21 cellular contexts compared by ENCODE assay signal in genomic region chr19:11254662-11255061, GRCh38. TPM values are rescaled to one million over a fixed set of nuclear protein-coding genes. Genes with fewer than 3 reads are reported as not detected.
DNase-seq lines count a peak whose midpoint lies in the region; ATAC-seq, FAIRE-seq and TF ChIP-seq lines count a peak whose summit lies in the region.
"Had no signal": no experiment of that assay in that cellular context is flagged by ENCODE, and none has a peak within 500 bp of the region (broad histone marks: within the 10 kb centered on the region; RNA-seq: fewer than 3 reads in every experiment).

No MANE protein-coding gene starts in this region.

- no peak overlapping the region for H3K4me2 ChIP-seq in PC-9

- no peak overlapping the region for H2AFZ ChIP-seq in PC-9

- no peaks in the 10 kb centered on the region for H3K79me2 ChIP-seq in PC-9 (ENCODE audit: low read depth)

- BruUV-seq in PC-9 (replicated peaks; lab: Mats Ljungman, UMichigan), result no TSS peak

- H3K36me3 ChIP-seq in BE2C (no peaks in the 10 kb centered on the region), PC-9 (ENCODE audit: low read depth) (no peaks in the 10 kb centered on the region), right lobe of liver (peaks cover 0 to 3% (median 0%) of the 10 kb centered on the region in 4 donors)

- H3K27ac ChIP-seq in PC-9 (no peak overlapping the region), right lobe of liver (no peak overlapping the region)
- H3K27ac ChIP-seq: vagina had no signal

- CTCF ChIA-PET in PC-9 (lab: Charles Lee), result interaction anchor here (0.5 kb wide), 1 partner anchor 229 kb away, joined by 6 read pairs; no protein-coding TSS in a partner anchor

- peaks cover 17% of the 10 kb centered on the region; the same call in 1 of the 2 replicates for H3F3A ChIP-seq in PC-9 (ENCODE audit: insufficient read depth, low read depth)

- H4K20me1 ChIP-seq in PC-9 (ENCODE audit: insufficient read depth), result peaks cover 4% of the 10 kb centered on the region

- no peak for TF ChIP-seq POLR2A in right lobe of liver (IDR thresholded peaks at IDR 0.05)
- TF ChIP-seq POLR2A in H54 (IDR thresholded peaks at IDR 0.05; ENCODE audit: low read depth, low read length), result no peak

- TF ChIP-seq CTCF in BE2C (IDR thresholded peaks at IDR 0.05; ENCODE audit: low read depth, low read length) (peak; percentile 26), GM12874 (IDR thresholded peaks at IDR 0.05; ENCODE audit: insufficient read depth, low read depth, low read length) (peak; percentile 35; the same call in 1 of the 2 replicates), PC-9 (conservative IDR thresholded peaks at IDR 0.05) (0 out of 2 replicates have a peak, but pooled peaks have one; percentile 33), right lobe of liver (IDR thresholded peaks at IDR 0.05) (peak; percentile 13 to 36 (median 26))

- no peak for FAIRE-seq in H54 (lab: Jason Lieb, UNC)
- FAIRE-seq: HTR-8/SVneo, TTC549 had no signal

- H3K4me3 ChIP-seq in BE2C (ENCODE audit: low read depth, low read length), result no peak overlapping the region
- H3K4me3 ChIP-seq in PC-9, result no peak overlapping the region
- no peak overlapping the region for H3K4me3 ChIP-seq in right lobe of liver
- H3K4me3 ChIP-seq: lung, vagina had no signal

- intact Hi-C loops in PC-9 (cut with micrococcal nuclease; ENCODE audit: unreplicated experiment), result no loop called here
- intact Hi-C loops in right lobe of liver (cut with DNase I), result no loop called here

- ATAC-seq in right lobe of liver (peak in 3 of 4 donors; percentile 26 to 58 (median 29)), GM21367 (IDR thresholded peaks at IDR 0.05; ENCODE audit: unreplicated experiment) (no peak)
- ATAC-seq: activated T-cell treated with anti-CD3 and anti-CD28 coated beads, Interleukin-2, amount 50 U/mL, for 4 hours; naive thymus-derived CD8-positive, alpha-beta T cell; stimulated activated naive CD8-positive, alpha-beta T cell treated with anti-CD3 and anti-CD28 coated beads, Interleukin-15, amount 100 ng/mL, for 72 hours had no signal

- POLR2A ChIA-PET in PC-9 (lab: Charles Lee; ENCODE audit: unreplicated experiment), result no interaction called here

- DNase-seq in BE2C (no peak), PC-9 (no peak), right lobe of liver (no peak), HCEC 1CT (no peak), NOMO-1 (lab: John Stamatoyannopoulos, UW; ENCODE audit: unreplicated experiment in 2 of 2) (no peak), H54 (ENCODE audit: insufficient read length, low spot score) (no peak)
- DNase-seq: activated CD4-positive, alpha-beta T cell treated with anti-CD3 and anti-CD28 coated beads, Interleukin-2, amount 50 U/mL, for 4 hours; activated T-cell treated with anti-CD3 and anti-CD28 coated beads, Interleukin-2, amount 50 U/mL, for 4 hours; effector memory CD4-positive, alpha-beta T cell; MV-4-11; naive thymus-derived CD8-positive, alpha-beta T cell; NCI-H774; stimulated activated CD4-positive, alpha-beta T cell treated with anti-CD3 and anti-CD28 coated beads, Interleukin-15, amount 100 ng/mL, for 24 hours; stimulated activated naive CD8-positive, alpha-beta T cell treated with anti-CD3 and anti-CD28 coated beads, Interleukin-15, amount 100 ng/mL, for 72 hours had no signal

- no peaks in the 10 kb centered on the region for H3K9me3 ChIP-seq in BE2C
- H3K9me3 ChIP-seq in PC-9 (ENCODE audit: insufficient read depth, low read depth), result no peaks in the 10 kb centered on the region
- H3K9me3 ChIP-seq in right lobe of liver, result no peaks in the 10 kb centered on the region
- H3K9me3 ChIP-seq: vagina had no signal

- H3K27me3 ChIP-seq in BE2C (no peaks in the 10 kb centered on the region), PC-9 (ENCODE audit: insufficient read depth, low read depth) (no peaks in the 10 kb centered on the region), right lobe of liver (no peaks in the 10 kb centered on the region)
- H3K27me3 ChIP-seq: vagina had no signal

- 82% methylated on average over 2 of the region's 5 CpGs for WGBS in right lobe of liver (ENCODE audit: insufficient coverage, low coverage, low lambda C conversion rate, missing lambda C conversion rate)

- no peaks in the 10 kb centered on the region for H3K4me1 ChIP-seq in BE2C
- H3K4me1 ChIP-seq in PC-9 (replicated peaks; ENCODE audit: insufficient read depth), result no peaks in the 10 kb centered on the region
- H3K4me1 ChIP-seq in right lobe of liver, result no peaks in the 10 kb centered on the region
- H3K4me1 ChIP-seq: vagina had no signal

- no peaks in the 10 kb centered on the region for H3K9me2 ChIP-seq in PC-9 (ENCODE audit: insufficient read depth)

RNA-seq across cellular contexts. Expression of gene DOCK6, which starts 7.7 kb away (rescaled TPM):
- 2.4 TPM for polyA plus RNA-seq in BE2C (2012; ENCODE audit: insufficient read depth, insufficient read length, low read depth)
- total RNA-seq in PC-9 (2021) (32.5 and 68.9 TPM in 2 replicates), right lobe of liver (10 to 100 TPM; 19.9 to 45.9 (median 30.4) TPM)
- polyA plus RNA-seq: naive thymus-derived CD8-positive, alpha-beta T cell had no signal

RNA-seq across cellular contexts. Expression of gene ANGPTL8, which starts 15.2 kb away (rescaled TPM):
- not detected for polyA plus RNA-seq in BE2C (2012; ENCODE audit: insufficient read depth, insufficient read length, low read depth)
- not detected in 2 replicates for total RNA-seq in PC-9 (2021)
- 100 to 1,000 TPM in 4 of 6 experiments, 10 to 100 TPM in 2; 56.7 to 287 (median 140) TPM for total RNA-seq in right lobe of liver
- total RNA-seq: activated T-cell treated with anti-CD3 and anti-CD28 coated beads, Interleukin-2, amount 50 U/mL, for 4 hours; lung; naive thymus-derived CD8-positive, alpha-beta T cell; SK-MEL-5; vagina had no signal
- polyA plus RNA-seq: naive thymus-derived CD8-positive, alpha-beta T cell had no signal

RNA-seq across cellular contexts. Expression of gene TSPAN16, which starts 41.3 kb away (rescaled TPM):
- not detected for polyA plus RNA-seq in BE2C (2012; ENCODE audit: insufficient read depth, insufficient read length, low read depth)
- not detected in 2 replicates for total RNA-seq in PC-9 (2021)
- not detected for total RNA-seq in right lobe of liver
- total RNA-seq: activated T-cell treated with anti-CD3 and anti-CD28 coated beads, Interleukin-2, amount 50 U/mL, for 4 hours; lung; naive thymus-derived CD8-positive, alpha-beta T cell; SK-MEL-5; vagina had no signal
- polyA plus RNA-seq: lung; naive thymus-derived CD8-positive, alpha-beta T cell had no signal

RNA-seq across cellular contexts. Expression of gene KANK2, which starts 57.3 kb away (rescaled TPM):
- 38.0 TPM for polyA plus RNA-seq in BE2C (2012; ENCODE audit: insufficient read depth, insufficient read length, low read depth)
- 32.9 and 39.4 TPM in 2 replicates for total RNA-seq in PC-9 (2021)
- total RNA-seq in right lobe of liver, result 10 to 100 TPM; 36.3 to 65.4 (median 50.4) TPM
- polyA plus RNA-seq: naive thymus-derived CD8-positive, alpha-beta T cell had no signal

Comparison
In these comparisons a context has a peak if more than half of its experiments do, and no peak if none do; other contexts are left out.
1. RNA of gene ANGPTL8, which starts 15.2 kb away (total RNA-seq): 56.7 to 287 TPM in right lobe of liver; not detected in PC-9; every median in the first group is over 10 times any median in the second.
2. Peak in every context shown above with its lines, with median percentiles within 50 percentile points of each other: CTCF ChIP-seq.